ENCODE assay signal across 12 cellular contexts in the genomic region with DNA sequence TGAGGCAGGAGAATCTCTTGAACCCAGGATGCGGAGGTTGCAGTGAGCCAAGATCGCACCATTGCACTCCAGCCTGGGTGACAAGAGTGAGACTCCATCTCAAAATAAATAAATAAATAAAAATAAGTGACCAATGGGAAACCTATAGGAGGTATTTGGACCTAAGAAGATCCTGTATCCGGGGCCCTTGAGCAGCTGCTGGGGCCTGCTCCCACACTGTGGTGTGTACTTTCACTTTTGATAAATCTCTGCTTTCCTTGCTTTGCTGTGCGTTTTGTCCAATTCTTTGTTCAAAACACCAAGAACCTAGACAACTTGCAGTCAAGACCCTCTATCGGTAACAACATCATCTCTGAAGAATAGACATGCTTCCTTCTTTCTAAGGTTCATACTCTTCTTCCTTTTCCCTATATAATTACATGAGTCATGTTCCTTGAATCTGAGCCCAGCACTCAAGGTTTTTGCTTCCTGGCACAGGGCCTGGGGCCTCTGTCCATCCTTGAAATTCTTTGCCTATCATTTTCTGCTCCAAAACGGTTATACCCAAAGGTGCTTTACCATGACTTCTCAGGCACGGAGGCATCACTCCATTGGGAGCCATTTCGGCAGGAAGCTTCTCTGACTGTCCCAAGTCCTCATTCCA. TPM values are rescaled to one million over a fixed set of nuclear protein-coding genes. Genes with fewer than 3 reads are reported as not detected.
DNase-seq lines count a peak whose midpoint lies in the region; ATAC-seq, FAIRE-seq and TF ChIP-seq lines count a peak whose summit lies in the region.
"Had no signal": no experiment of that assay in that cellular context is flagged by ENCODE, and none has a peak within 500 bp of the region (broad histone marks: within the 10 kb centered on the region; RNA-seq: fewer than 3 reads in every experiment).

No MANE protein-coding gene starts in this region.

- H3K79me2 ChIP-seq in SK-N-SH (ENCODE audit: insufficient read depth) = no peaks in the 10 kb centered on the region

- no peaks in the 10 kb centered on the region for H3K9me3 ChIP-seq in SK-N-SH
- H3K9me3 ChIP-seq in vagina = no peaks in the 10 kb centered on the region

- no peaks in the 10 kb centered on the region for H3K36me3 Mint-ChIP-seq in T-cell

- no peak overlapping the region for H3K4me3 ChIP-seq in SK-N-SH (ENCODE audit: low read depth in 2 of 2, low read length in 1 of 2)
- no peak overlapping the region for H3K4me3 ChIP-seq in fibroblast of the aortic adventitia (ENCODE audit: low read depth, low read length)
- no peak overlapping the region for H3K4me3 ChIP-seq in vagina

- peak; percentile 41 for DNase-seq in H54 (ENCODE audit: insufficient read length, low spot score)
- DNase-seq in SK-N-SH = no peak
- peak; percentile 84 for DNase-seq in fibroblast of the aortic adventitia (ENCODE audit: low read depth)
- peak; percentile 50 for DNase-seq in stromal cell of bone marrow (ENCODE audit: low read depth)
- DNase-seq in T-cell = no peak
- no peak for DNase-seq in vagina (ENCODE audit: extremely low spot score in 2 of 2)
- DNase-seq in GM20000 (ENCODE audit: low spot score) = no peak
- DNase-seq: activated T-cell treated with anti-CD3 and anti-CD28 coated beads, Interleukin-2, amount 50 U/mL, for 72 hours; effector CD4-positive, alpha-beta T cell; NCI-H82 had no signal

- peaks cover 8 to 11% of the 10 kb centered on the region in 2 donors for H3K27me3 Mint-ChIP-seq in T-cell

- H3K4me3 Mint-ChIP-seq in T-cell = no peak overlapping the region
- H3K4me3 Mint-ChIP-seq: activated T-cell treated with anti-CD3 and anti-CD28 coated beads, Interleukin-2, amount 50 U/mL, for 72 hours had no signal

- H3K9me3 Mint-ChIP-seq in T-cell = no peaks in the 10 kb centered on the region
- H3K9me3 Mint-ChIP-seq: activated T-cell treated with anti-CD3 and anti-CD28 coated beads, Interleukin-2, amount 50 U/mL, for 72 hours had no signal

- WGBS in SK-N-SH (ENCODE audit: low lambda C conversion rate) = 60% methylated on average over 8 of the region's 8 CpGs

- CTCF ChIA-PET in SK-N-SH (lab: Yijun Ruan, JAX) (interaction anchor here (2.0 kb wide), 1 partner anchor 47 kb away, joined by 4 read pairs; no protein-coding TSS in a partner anchor), T-cell (lab: Charles Lee) (no interaction called here)

- 0 out of 4 replicates have a peak, but pooled peaks of 1 of the 2 experiments have one; percentile 23 for TF ChIP-seq EP300 in SK-N-SH (IDR thresholded peaks at IDR 0.05; ENCODE audit: borderline replicate concordance in 1 of 2, low read depth in 1 of 2, low read length in 1 of 2)

- H4K20me1 ChIP-seq in SK-N-SH (ENCODE audit: insufficient read depth) = no peaks in the 10 kb centered on the region

- H3K4me2 ChIP-seq in SK-N-SH = peak overlapping the region; percentile 58; the same call in 1 of the 2 replicates

- peaks cover 0 to 4% (median 0%) of the 10 kb centered on the region in 3 donors for H3K4me1 Mint-ChIP-seq in T-cell

- TF ChIP-seq CTCF in SK-N-SH (IDR thresholded peaks at IDR 0.05) (no peak), fibroblast of the aortic adventitia (IDR thresholded peaks at IDR 0.05; ENCODE audit: insufficient read depth, low read length) (no peak), vagina (IDR thresholded peaks at IDR 0.05) (no peak), GM20000 (IDR thresholded peaks at IDR 0.05; ENCODE audit: extremely low read depth, missing control alignments) (no peak)

- intact Hi-C loops in vagina (cut with DNase I) = no loop called here

- H2AFZ ChIP-seq in SK-N-SH (ENCODE audit: low read depth) = no peak overlapping the region

- H3K27ac Mint-ChIP-seq in T-cell = no peak overlapping the region
- H3K27ac Mint-ChIP-seq: activated T-cell treated with anti-CD3 and anti-CD28 coated beads, Interleukin-2, amount 50 U/mL, for 72 hours had no signal

- H3K27me3 ChIP-seq in SK-N-SH (ENCODE audit: insufficient read depth) (no peaks in the 10 kb centered on the region), vagina (no peaks in the 10 kb centered on the region)

- H3K4me1 ChIP-seq in SK-N-SH (ENCODE audit: control insufficient read depth in 1 of 2, insufficient read depth in 2 of 2, low read depth in 1 of 2, low read length in 1 of 2) = 0 out of 4 replicates have a peak, but pooled peaks cover 0 to 5% of the 10 kb centered on the region in 2 experiments
- peaks cover 10% of the 10 kb centered on the region for H3K4me1 ChIP-seq in vagina

- POLR2A ChIA-PET in SK-N-SH (lab: Yijun Ruan, JAX) = no interaction called here
- POLR2A ChIA-PET in T-cell (lab: Charles Lee) = no interaction called here

- H3K27ac ChIP-seq in SK-N-SH (ENCODE audit: low read depth in 2 of 2, low read length in 1 of 2) (peak overlapping the region in 1 of 2 experiments; percentile 45; a peak in 2 of 4 replicates), vagina (no peak overlapping the region)

- H3K9me2 ChIP-seq in SK-N-SH = no peaks in the 10 kb centered on the region

- H3F3A ChIP-seq in SK-N-SH (replicated peaks; ENCODE audit: insufficient read depth) = peaks cover 5% of the 10 kb centered on the region

- no peak for ATAC-seq in T-cell (replicated peaks in 1 of 4)
- no peak for ATAC-seq in HG02759 (IDR thresholded peaks at IDR 0.05; ENCODE audit: unreplicated experiment)
- ATAC-seq: activated T-cell treated with anti-CD3 and anti-CD28 coated beads, Interleukin-2, amount 50 U/mL, for 72 hours had no signal

- TF ChIP-seq POLR2A in H54 (IDR thresholded peaks at IDR 0.05; ENCODE audit: low read depth, low read length) = no peak
- TF ChIP-seq POLR2A in vagina (IDR thresholded peaks at IDR 0.05) = no peak

- H3K9ac ChIP-seq in SK-N-SH = no peak overlapping the region

- FAIRE-seq in H54 (lab: Jason Lieb, UNC) = peak; percentile 64
- FAIRE-seq: TTC549 had no signal

- no peak for TF ChIP-seq RAD21 in SK-N-SH (IDR thresholded peaks at IDR 0.05; ENCODE audit: low read length)

- H3K36me3 ChIP-seq in SK-N-SH (replicated peaks in 1 of 2; ENCODE audit: control insufficient read depth in 1 of 2, insufficient read depth in 2 of 2, low read length in 1 of 2) = no peaks in the 10 kb centered on the region
- no peaks in the 10 kb centered on the region for H3K36me3 ChIP-seq in vagina

TF ChIP-seq in SK-N-SH, 30 proteins besides CTCF, POLR2A, EP300 and RAD21 (continues in another document):
- TF ChIP-seq, protein P1, sequence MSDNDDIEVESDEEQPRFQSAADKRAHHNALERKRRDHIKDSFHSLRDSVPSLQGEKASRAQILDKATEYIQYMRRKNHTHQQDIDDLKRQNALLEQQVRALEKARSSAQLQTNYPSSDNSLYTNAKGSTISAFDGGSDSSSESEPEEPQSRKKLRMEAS (IDR thresholded peaks at IDR 0.05; ENCODE audit: low read depth) = 0 out of 2 replicates have a peak, but pooled peaks have one; percentile 38
- TF ChIP-seq NRF1 (IDR thresholded peaks at IDR 0.05; ENCODE audit: low read depth, low read length) (no peak), FOXM1 (IDR thresholded peaks at IDR 0.05; ENCODE audit: low read depth) (no peak), RCOR1 (IDR thresholded peaks at IDR 0.05; ENCODE audit: low read length) (no peak), ELF1 (IDR thresholded peaks at IDR 0.05) (no peak)
- TF ChIP-seq, protein P2, sequence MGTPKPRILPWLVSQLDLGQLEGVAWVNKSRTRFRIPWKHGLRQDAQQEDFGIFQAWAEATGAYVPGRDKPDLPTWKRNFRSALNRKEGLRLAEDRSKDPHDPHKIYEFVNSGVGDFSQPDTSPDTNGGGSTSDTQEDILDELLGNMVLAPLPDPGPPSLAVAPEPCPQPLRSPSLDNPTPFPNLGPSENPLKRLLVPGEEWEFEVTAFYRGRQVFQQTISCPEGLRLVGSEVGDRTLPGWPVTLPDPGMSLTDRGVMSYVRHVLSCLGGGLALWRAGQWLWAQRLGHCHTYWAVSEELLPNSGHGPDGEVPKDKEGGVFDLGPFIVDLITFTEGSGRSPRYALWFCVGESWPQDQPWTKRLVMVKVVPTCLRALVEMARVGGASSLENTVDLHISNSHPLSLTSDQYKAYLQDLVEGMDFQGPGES (IDR thresholded peaks at IDR 0.05; ENCODE audit: low read depth, low read length) = no peak

RNA-seq across cellular contexts. Expression of a gene that starts 14.2 kb away (rescaled TPM):
- polyA plus RNA-seq in SK-N-SH (2012; rRNA removed) = 1.3 and 1.6 TPM in 2 replicates
- 1.1 and 1.4 TPM in 2 replicates for polyA plus RNA-seq in SK-N-SH (2012; cell fraction: cytosol; rRNA removed)
- polyA plus RNA-seq in SK-N-SH (2012; cell fraction: nucleus; rRNA removed) = 1.6 and 1.8 TPM in 2 replicates
- total RNA-seq in fibroblast of the aortic adventitia (ENCODE audit: low replicate concordance) = not detected in 2 replicates
- total RNA-seq in T-cell = not detected
- 0.25 TPM for total RNA-seq in vagina
- total RNA-seq: activated T-cell treated with anti-CD3 and anti-CD28 coated beads, Interleukin-2, amount 50 U/mL, for 72 hours had no signal

RNA-seq across cellular contexts. Expression of a gene that starts 28.4 kb away (rescaled TPM):
- 10.2 and 13.8 TPM in 2 replicates for polyA plus RNA-seq in SK-N-SH (2012; rRNA removed)
- polyA plus RNA-seq in SK-N-SH (2012; cell fraction: cytosol; rRNA removed) = 15.7 and 15.8 TPM in 2 replicates
- 6.8 and 8.5 TPM in 2 replicates for polyA plus RNA-seq in SK-N-SH (2012; cell fraction: nucleus; rRNA removed)
- total RNA-seq in fibroblast of the aortic adventitia (ENCODE audit: low replicate concordance) = 2.1 and 2.3 TPM in 2 replicates
- total RNA-seq in T-cell = 1 to 10 TPM in 1 of 5 donors, under 1 TPM in 2, not detected in 2; 0.15 to 1.1 (median 0.43) TPM
- 1.5 TPM for total RNA-seq in vagina

RNA-seq across cellular contexts. Expression of a gene that starts 29.6 kb away (rescaled TPM):
- 0.03 TPM in 1 of 2 replicates, not detected in the other for polyA plus RNA-seq in SK-N-SH (2012; rRNA removed)
- 0.01 TPM in 2 replicates for polyA plus RNA-seq in SK-N-SH (2012; cell fraction: cytosol; rRNA removed)
- 0.04 and 0.06 TPM in 2 replicates for polyA plus RNA-seq in SK-N-SH (2012; cell fraction: nucleus; rRNA removed)
- total RNA-seq in fibroblast of the aortic adventitia (ENCODE audit: low replicate concordance) (8.5 and 26.9 TPM in 2 replicates), T-cell (under 1 TPM in 3 of 5 donors, not detected in 2; 0.12 to 0.19 (median 0.13) TPM), vagina (7.4 TPM)
- total RNA-seq: activated T-cell treated with anti-CD3 and anti-CD28 coated beads, Interleukin-2, amount 50 U/mL, for 72 hours had no signal

RNA-seq across cellular contexts. Expression of a gene that starts 52.7 kb away (rescaled TPM):
- 0.63 and 0.92 TPM in 2 replicates for polyA plus RNA-seq in SK-N-SH (2012; rRNA removed)
- 0.39 and 0.66 TPM in 2 replicates for polyA plus RNA-seq in SK-N-SH (2012; cell fraction: cytosol; rRNA removed)
- 0.66 and 0.74 TPM in 2 replicates for polyA plus RNA-seq in SK-N-SH (2012; cell fraction: nucleus; rRNA removed)
- 1.6 and 6.3 TPM in 2 replicates for total RNA-seq in fibroblast of the aortic adventitia (ENCODE audit: low replicate concordance)
- total RNA-seq in T-cell = 1 to 10 TPM in 1 of 5 donors, under 1 TPM in 4; 0.20 to 1.1 (median 0.44) TPM
- 2.7 TPM for total RNA-seq in vagina

Comparison
In these comparisons a context has a peak if more than half of its experiments do, and no peak if none do; other contexts are left out.
1. DNase-seq: peak in H54 (single experiment), fibroblast of the aortic adventitia (single experiment) and stromal cell of bone marrow (single experiment); none in SK-N-SH (single experiment), T-cell (0 of 34), vagina (0 of 2) and GM20000 (single experiment).